Comparison of ENCODE assay signal across 19 cellular contexts in the genomic region with DNA sequence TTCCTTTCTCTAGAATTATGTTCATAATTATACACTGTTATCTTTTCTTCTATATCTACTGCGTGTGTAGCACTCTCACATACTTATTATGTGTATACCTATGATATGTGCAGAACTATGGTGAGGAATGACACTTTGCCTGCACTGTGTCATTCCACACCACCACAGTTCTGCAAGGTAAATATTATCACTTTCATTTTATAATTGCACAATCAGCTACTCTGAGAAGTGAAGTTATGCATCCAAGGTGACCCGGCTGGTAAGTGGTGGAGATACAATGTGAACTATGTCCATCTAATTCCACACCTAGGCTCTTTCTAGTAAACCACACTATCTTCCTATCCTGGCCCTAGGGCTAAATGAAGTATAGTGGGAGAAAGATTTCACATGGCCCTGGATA.
DNase-seq lines count a peak whose midpoint lies in the region; ATAC-seq and TF ChIP-seq lines count a peak whose summit lies in the region.
"Had no signal": no experiment of that assay in that cellular context is flagged by ENCODE, and none has a peak within 500 bp of the region (broad histone marks: within the 10 kb centered on the region; RNA-seq: fewer than 3 reads in every experiment).

No MANE protein-coding gene starts in this region.

- intact Hi-C loops in left lung (cut with DNase I) (no loop called here), upper lobe of right lung (cut with DNase I) (no loop called here)

- H3K36me3 ChIP-seq in MM.1S (replicated peaks; ENCODE audit: insufficient read depth, low read length) (no peaks in the 10 kb centered on the region), left lung (no peaks in the 10 kb centered on the region), upper lobe of right lung (no peaks in the 10 kb centered on the region)
- H3K36me3 ChIP-seq: BLaER1 had no signal

- H3K4me1 ChIP-seq in MM.1S (ENCODE audit: low read length) (no peaks in the 10 kb centered on the region), left lung (no peaks in the 10 kb centered on the region), upper lobe of right lung (no peaks in the 10 kb centered on the region)

- H3F3A ChIP-seq in MM.1S (ENCODE audit: insufficient read depth, low read length): no peaks in the 10 kb centered on the region

- no peaks in the 10 kb centered on the region for H3K4me1 Mint-ChIP-seq in stimulated activated memory B cell treated with anti-CD40 and anti-IgM and Interleukin-4, amounts not matched to agents 10 μg/mL and 1 μg/mL and 100 μg/mL, for 72 hours
- H3K4me1 Mint-ChIP-seq: CD14-positive monocyte; CD4-positive, alpha-beta memory T cell; IgD-negative memory B cell had no signal

- no peaks in the 10 kb centered on the region for H3K9me3 ChIP-seq in MM.1S (replicated peaks; ENCODE audit: insufficient read depth, low read length)
- no peaks in the 10 kb centered on the region for H3K9me3 ChIP-seq in left lung
- no peaks in the 10 kb centered on the region for H3K9me3 ChIP-seq in upper lobe of right lung
- H3K9me3 ChIP-seq: BLaER1 had no signal

- H3K79me2 ChIP-seq in MM.1S (ENCODE audit: low read length): no peaks in the 10 kb centered on the region

- peak; percentile 35 for DNase-seq in MM.1S
- DNase-seq in left lung: no peak
- DNase-seq in upper lobe of right lung: no peak
- no peak for DNase-seq in NCI-H748 treated with DMSO at 0.1 percent for 48 hours (lab: John Stamatoyannopoulos, UW)
- DNase-seq in stimulated activated CD8-positive, alpha-beta memory T cell treated with anti-CD3 and anti-CD28 coated beads, Interleukin-4, amount 100 ng/mL, for 48 hours: no peak
- DNase-seq: 8988T; CD4-positive, alpha-beta memory T cell; DMS153; DMS79; GF-D8; GOT3; H7; HFFc6 had no signal

- ATAC-seq in GM18520 (IDR thresholded peaks at IDR 0.05; ENCODE audit: unreplicated experiment) (peak; percentile 32), left lung (peak; percentile 61), upper lobe of right lung (peak; percentile 36)
- ATAC-seq in stimulated activated memory B cell treated with anti-CD40 and anti-IgM and Interleukin-4, amounts not matched to agents 10 μg/mL and 1 μg/mL and 100 μg/mL, for 72 hours: no peak
- ATAC-seq: HCT116 had no signal

- no peak overlapping the region for H3K4me3 Mint-ChIP-seq in stimulated activated memory B cell treated with anti-CD40 and anti-IgM and Interleukin-4, amounts not matched to agents 10 μg/mL and 1 μg/mL and 100 μg/mL, for 72 hours
- H3K4me3 Mint-ChIP-seq: CD14-positive monocyte; CD4-positive, alpha-beta memory T cell; HFFc6; IgD-negative memory B cell had no signal

- no peak for TF ChIP-seq CTCF in MM.1S (IDR thresholded peaks at IDR 0.05; ENCODE audit: low read length)
- TF ChIP-seq CTCF in left lung (IDR thresholded peaks at IDR 0.05): no peak
- TF ChIP-seq CTCF in upper lobe of right lung (IDR thresholded peaks at IDR 0.05): no peak

- no peak overlapping the region for H3K27ac Mint-ChIP-seq in stimulated activated memory B cell treated with anti-CD40 and anti-IgM and Interleukin-4, amounts not matched to agents 10 μg/mL and 1 μg/mL and 100 μg/mL, for 72 hours
- H3K27ac Mint-ChIP-seq: CD14-positive monocyte; CD4-positive, alpha-beta memory T cell; HFFc6; IgD-negative memory B cell had no signal

- H3K27me3 ChIP-seq in MM.1S (replicated peaks; ENCODE audit: insufficient read depth, low read length) (no peaks in the 10 kb centered on the region), left lung (no peaks in the 10 kb centered on the region), upper lobe of right lung (no peaks in the 10 kb centered on the region)
- H3K27me3 ChIP-seq: BLaER1 had no signal

- H4K20me1 ChIP-seq in MM.1S (ENCODE audit: insufficient read depth, low read length): no peaks in the 10 kb centered on the region
- H4K20me1 ChIP-seq: BLaER1 had no signal

- no peaks in the 10 kb centered on the region for H3K36me3 Mint-ChIP-seq in stimulated activated memory B cell treated with anti-CD40 and anti-IgM and Interleukin-4, amounts not matched to agents 10 μg/mL and 1 μg/mL and 100 μg/mL, for 72 hours
- H3K36me3 Mint-ChIP-seq: CD14-positive monocyte; CD4-positive, alpha-beta memory T cell; IgD-negative memory B cell had no signal

- no peak overlapping the region for H2AFZ ChIP-seq in MM.1S (ENCODE audit: low read length)

- H3K9ac ChIP-seq in MM.1S (ENCODE audit: low read length): no peak overlapping the region
- H3K9ac ChIP-seq: BLaER1 had no signal

- H3K9me3 Mint-ChIP-seq in stimulated activated memory B cell treated with anti-CD40 and anti-IgM and Interleukin-4, amounts not matched to agents 10 μg/mL and 1 μg/mL and 100 μg/mL, for 72 hours: no peaks in the 10 kb centered on the region
- H3K9me3 Mint-ChIP-seq: CD4-positive, alpha-beta memory T cell had no signal

- no peak overlapping the region for H3K4me2 ChIP-seq in MM.1S (ENCODE audit: low read depth, low read length)
- H3K4me2 ChIP-seq: BLaER1 had no signal

- H3K27ac ChIP-seq in MM.1S (ENCODE audit: low read length): no peak overlapping the region
- H3K27ac ChIP-seq in left lung: no peak overlapping the region
- H3K27ac ChIP-seq in upper lobe of right lung: no peak overlapping the region
- H3K27ac ChIP-seq: BLaER1 had no signal

- H3K4me3 ChIP-seq in MM.1S (ENCODE audit: low read length): no peak overlapping the region
- no peak overlapping the region for H3K4me3 ChIP-seq in left lung
- no peak overlapping the region for H3K4me3 ChIP-seq in upper lobe of right lung
- H3K4me3 ChIP-seq: BLaER1 had no signal

- no peaks in the 10 kb centered on the region for H3K27me3 Mint-ChIP-seq in stimulated activated memory B cell treated with anti-CD40 and anti-IgM and Interleukin-4, amounts not matched to agents 10 μg/mL and 1 μg/mL and 100 μg/mL, for 72 hours
- H3K27me3 Mint-ChIP-seq: IgD-negative memory B cell had no signal

- no peaks in the 10 kb centered on the region for H3K9me2 ChIP-seq in MM.1S (replicated peaks; ENCODE audit: insufficient read depth, low read length)
